Comparison of ENCODE assay signal across 1 cellular context in genomic region chr13:64551755-64552154, GRCh38.
TF ChIP-seq lines count a peak whose summit lies in the region.

No MANE protein-coding gene starts in this region.

TF ChIP-seq in WTC11, 78 proteins besides CTCF, POLR2A, EP300 and RAD21 (continued from another document):
- no peak for TF ChIP-seq ESRRA (CRISPR knock-in tag; IDR thresholded peaks at IDR 0.05; ENCODE audit: borderline replicate concordance)
